ENCODE assay signal across 8 cellular contexts in genomic region chr10:61733358-61733940, GRCh38.
DNase-seq lines count a peak whose midpoint lies in the region; ATAC-seq, FAIRE-seq and TF ChIP-seq lines count a peak whose summit lies in the region.

No MANE protein-coding gene starts in this region.

- no peaks in the 10 kb centered on the region for H3K36me3 Mint-ChIP-seq in glutamatergic neuron (ENCODE audit: unreplicated experiment)

- TF ChIP-seq CTCF in LNCaP clone FGC (IDR thresholded peaks at IDR 0.05; ENCODE audit: control insufficient read depth, extremely low read depth, insufficient read depth) = peak; percentile 66
- peak; percentile 47 for TF ChIP-seq CTCF in glutamatergic neuron (IDR thresholded peaks at IDR 0.05; ENCODE audit: partially characterized antibody, unreplicated experiment)

- no peak overlapping the region for H3K4me3 ChIP-seq in LNCaP clone FGC (ENCODE audit: low read depth, low read length)

- no peaks in the 10 kb centered on the region for H3K4me1 Mint-ChIP-seq in glutamatergic neuron (ENCODE audit: low read depth, unreplicated experiment)

- DNase-seq in stimulated activated CD4-positive, alpha-beta T cell treated with anti-CD3 and anti-CD28 coated beads, Interleukin-15, amount 100 ng/mL, for 24 hours = peak; percentile 6
- no peak for DNase-seq in stimulated activated CD4-positive, alpha-beta T cell treated with anti-CD3 and anti-CD28 coated beads, Interleukin-12 subunit alpha, Interleukin-12 subunit beta, amount 100 ng/mL, for 4 hours
- DNase-seq in LNCaP clone FGC (ENCODE audit: low read depth) (peak; percentile 77), glutamatergic neuron (no peak), smooth muscle cell of the brain vasculature (ENCODE audit: low read depth, low spot score) (peak; percentile 35)

- peak; percentile 93 for FAIRE-seq in TTC549 (lab: Jason Lieb, UNC)

- H3K27me3 Mint-ChIP-seq in glutamatergic neuron (ENCODE audit: unreplicated experiment) = peaks cover 4% of the 10 kb centered on the region

- H3K9me3 Mint-ChIP-seq in glutamatergic neuron (ENCODE audit: unreplicated experiment) = peaks cover 1% of the 10 kb centered on the region

- H3K27ac Mint-ChIP-seq in glutamatergic neuron (ENCODE audit: unreplicated experiment) = no peak overlapping the region

- ATAC-seq in HG03139 (IDR thresholded peaks at IDR 0.05; ENCODE audit: unreplicated experiment) (no peak), GM18909 (IDR thresholded peaks at IDR 0.05; ENCODE audit: poor library complexity, unreplicated experiment) (no peak)

- H3K4me3 Mint-ChIP-seq in glutamatergic neuron (ENCODE audit: unreplicated experiment) = no peak overlapping the region

Comparison
In these comparisons a context has a peak if more than half of its experiments do, and no peak if none do; other contexts are left out.
1. DNase-seq: peak in stimulated activated CD4-positive, alpha-beta T cell treated with anti-CD3 and anti-CD28 coated beads, Interleukin-15, amount 100 ng/mL, for 24 hours (single experiment), LNCaP clone FGC (single experiment) and smooth muscle cell of the brain vasculature (single experiment); none in stimulated activated CD4-positive, alpha-beta T cell treated with anti-CD3 and anti-CD28 coated beads, Interleukin-12 subunit alpha, Interleukin-12 subunit beta, amount 100 ng/mL, for 4 hours (single experiment) and glutamatergic neuron (single experiment).